Comparison of ENCODE assay signal across 1 cellular context in genomic region chr6:30163090-30163917, GRCh38.
TF ChIP-seq lines count a peak whose summit lies in the region.

Gene TRIM15, plus strand, starts transcription at chr6:30163546. Its CDS starts 139 bp downstream, at chr6:30163685.

TF ChIP-seq in HepG2, 621 proteins besides CTCF, POLR2A, EP300 and RAD21 (continued from another document and continues in another):
- TF ChIP-seq SNAPC4 (CRISPR knock-in tag; IDR thresholded peaks at IDR 0.05) (0 out of 2 replicates have a peak, but pooled peaks have one; percentile 36), GATAD1 (CRISPR knock-in tag; IDR thresholded peaks at IDR 0.05) (peak; percentile 70), RARG (CRISPR knock-in tag; IDR thresholded peaks at IDR 0.05; ENCODE audit: low read depth) (no peak), FOXJ3 (CRISPR knock-in tag; IDR thresholded peaks at IDR 0.05; ENCODE audit: borderline replicate concordance) (no peak; the same call in 1 of the 2 replicates), TBX3 (IDR thresholded peaks at IDR 0.05; ENCODE audit: borderline replicate concordance) (peak; percentile 69; the same call in 1 of the 2 replicates), KLF13 (CRISPR knock-in tag; IDR thresholded peaks at IDR 0.05) (no peak), ZNF10 (CRISPR knock-in tag; IDR thresholded peaks at IDR 0.05; ENCODE audit: borderline replicate concordance, low read depth) (no peak), HCFC1 (IDR thresholded peaks at IDR 0.05; ENCODE audit: low read depth, low read length) (no peak), RELA (CRISPR knock-in tag; IDR thresholded peaks at IDR 0.05) (0 out of 2 replicates have a peak, but pooled peaks have one; percentile 2), HMG20A (CRISPR knock-in tag; IDR thresholded peaks at IDR 0.05; ENCODE audit: borderline replicate concordance) (peak; percentile 58; the same call in 1 of the 2 replicates), BATF2 (CRISPR knock-in tag; IDR thresholded peaks at IDR 0.05) (peak; percentile 88; the same call in 1 of the 2 replicates), YEATS2 (CRISPR knock-in tag; IDR thresholded peaks at IDR 0.05; ENCODE audit: borderline replicate concordance) (peak; percentile 81), GPN1 (CRISPR knock-in tag; IDR thresholded peaks at IDR 0.05; ENCODE audit: borderline replicate concordance) (no peak), ZNF281 (CRISPR knock-in tag; IDR thresholded peaks at IDR 0.05; ENCODE audit: borderline replicate concordance) (peak; percentile 26), MXD1 (CRISPR knock-in tag; IDR thresholded peaks at IDR 0.05) (no peak; the same call in 1 of the 2 replicates), ZNF572 (CRISPR knock-in tag; IDR thresholded peaks at IDR 0.05) (peak; percentile 41; the same call in 1 of the 2 replicates), ZFP90 (CRISPR knock-in tag; IDR thresholded peaks at IDR 0.05; ENCODE audit: borderline replicate concordance) (no peak; the same call in 1 of the 2 replicates), JARID2 (CRISPR knock-in tag; IDR thresholded peaks at IDR 0.05; ENCODE audit: insufficient replicate concordance) (no peak), ESRRA (CRISPR knock-in tag; IDR thresholded peaks at IDR 0.05; ENCODE audit: low read depth) (peak; percentile 51; the same call in 1 of the 2 replicates), ZNF331 (CRISPR knock-in tag; IDR thresholded peaks at IDR 0.05) (peak; percentile 9; the same call in 1 of the 2 replicates), NR2F6 (IDR thresholded peaks at IDR 0.05) (peak; percentile 45), NR2F6 (CRISPR knock-in tag; IDR thresholded peaks at IDR 0.05) (no peak), ETV6 (CRISPR knock-in tag; conservative IDR thresholded peaks at IDR 0.05) (no peak), ZNF12 (CRISPR knock-in tag; IDR thresholded peaks at IDR 0.05) (peak; percentile 37; the same call in 1 of the 2 replicates), PHF5A (CRISPR knock-in tag; IDR thresholded peaks at IDR 0.05; ENCODE audit: low read depth, unreplicated experiment) (no peak), ZNF333 (CRISPR knock-in tag; IDR thresholded peaks at IDR 0.05; ENCODE audit: borderline replicate concordance) (no peak), ZNF30 (CRISPR knock-in tag; IDR thresholded peaks at IDR 0.05) (no peak), PCBP2 (optimal IDR thresholded peaks at IDR 0.05; ENCODE audit: low read depth, low read length, poor library complexity, severe bottlenecking) (no peak), KAT2B (IDR thresholded peaks at IDR 0.05; ENCODE audit: borderline replicate concordance, low read depth, low read length) (no peak), KDM1A (CRISPR knock-in tag; IDR thresholded peaks at IDR 0.05) (peak; percentile 62; the same call in 1 of the 2 replicates), DDIT3 (CRISPR knock-in tag; IDR thresholded peaks at IDR 0.05) (no peak), MAFK (conservative IDR thresholded peaks at IDR 0.05 in 1 of 2, IDR thresholded peaks at IDR 0.05 in 1 of 2; ENCODE audit: low read length in 2 of 2) (no peak), ZNF780A (CRISPR knock-in tag; IDR thresholded peaks at IDR 0.05) (peak; percentile 71; the same call in 1 of the 2 replicates), SIX1 (CRISPR knock-in tag; IDR thresholded peaks at IDR 0.05; ENCODE audit: borderline replicate concordance) (peak; percentile 100), ZEB1 (IDR thresholded peaks at IDR 0.05; ENCODE audit: insufficient replicate concordance, low read depth) (peak; percentile 95), NR1H2 (CRISPR knock-in tag; IDR thresholded peaks at IDR 0.05; ENCODE audit: borderline replicate concordance, low read depth) (no peak), HDAC1 (CRISPR knock-in tag; IDR thresholded peaks at IDR 0.05) (peak; percentile 89), HDAC2 (CRISPR knock-in tag; IDR thresholded peaks at IDR 0.05) (peak; percentile 59), EZH2 (conservative IDR thresholded peaks at IDR 0.05; ENCODE audit: low read depth, low read length) (no peak), ZNF101 (CRISPR knock-in tag; IDR thresholded peaks at IDR 0.05; ENCODE audit: borderline replicate concordance, low read depth) (peak; percentile 87; the same call in 1 of the 2 replicates), ELF1 (CRISPR knock-in tag; IDR thresholded peaks at IDR 0.05) (no peak; the same call in 1 of the 2 replicates), ZNF652 (CRISPR knock-in tag; IDR thresholded peaks at IDR 0.05; ENCODE audit: borderline replicate concordance, low read depth) (no peak), ZNF44 (CRISPR knock-in tag; IDR thresholded peaks at IDR 0.05) (peak; percentile 91), NR2F1 (CRISPR knock-in tag; IDR thresholded peaks at IDR 0.05) (no peak), ZNF354B (CRISPR knock-in tag; IDR thresholded peaks at IDR 0.05) (no peak), MTA3 (CRISPR knock-in tag; IDR thresholded peaks at IDR 0.05) (no peak), STAT5B (CRISPR knock-in tag; IDR thresholded peaks at IDR 0.05) (no peak), ZNF317 (CRISPR knock-in tag; IDR thresholded peaks at IDR 0.05) (0 out of 2 replicates have a peak, but pooled peaks have one; percentile 53), ZNF383 (CRISPR knock-in tag; IDR thresholded peaks at IDR 0.05; ENCODE audit: borderline replicate concordance) (0 out of 2 replicates have a peak, but pooled peaks have one; percentile 73), ARID4A (CRISPR knock-in tag; IDR thresholded peaks at IDR 0.05; ENCODE audit: borderline replicate concordance) (peak; percentile 92), HNRNPLL (IDR thresholded peaks at IDR 0.05; ENCODE audit: low read depth, low read length, poor library complexity, severe bottlenecking) (peak; percentile 32), FOXA3 (CRISPR knock-in tag; IDR thresholded peaks at IDR 0.05) (peak; percentile 37; the same call in 1 of the 2 replicates), SP2 (CRISPR knock-in tag; IDR thresholded peaks at IDR 0.05) (peak; percentile 59; the same call in 1 of the 2 replicates), ZSCAN31 (CRISPR knock-in tag; IDR thresholded peaks at IDR 0.05; ENCODE audit: low read depth) (peak; percentile 71; the same call in 1 of the 2 replicates), MED13 (CRISPR knock-in tag; IDR thresholded peaks at IDR 0.05) (no peak), SAP130 (CRISPR knock-in tag; IDR thresholded peaks at IDR 0.05; ENCODE audit: low read depth) (peak; percentile 89)
- TF ChIP-seq, protein P1, sequence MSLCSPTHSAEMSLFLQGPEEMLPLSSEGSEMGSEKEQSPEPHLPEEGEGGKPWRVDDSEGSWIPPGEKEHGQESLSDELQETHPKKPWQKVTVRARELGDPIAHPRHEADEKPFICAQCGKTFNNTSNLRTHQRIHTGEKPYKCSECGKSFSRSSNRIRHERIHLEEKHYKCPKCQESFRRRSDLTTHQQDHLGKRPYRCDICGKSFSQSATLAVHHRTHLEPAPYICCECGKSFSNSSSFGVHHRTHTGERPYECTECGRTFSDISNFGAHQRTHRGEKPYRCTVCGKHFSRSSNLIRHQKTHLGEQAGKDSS (CRISPR knock-in tag; IDR thresholded peaks at IDR 0.05; ENCODE audit: borderline replicate concordance, low read depth), result no peak; the same call in 1 of the 2 replicates
